1 cellular context compared by ENCODE assay signal in the genomic region with DNA sequence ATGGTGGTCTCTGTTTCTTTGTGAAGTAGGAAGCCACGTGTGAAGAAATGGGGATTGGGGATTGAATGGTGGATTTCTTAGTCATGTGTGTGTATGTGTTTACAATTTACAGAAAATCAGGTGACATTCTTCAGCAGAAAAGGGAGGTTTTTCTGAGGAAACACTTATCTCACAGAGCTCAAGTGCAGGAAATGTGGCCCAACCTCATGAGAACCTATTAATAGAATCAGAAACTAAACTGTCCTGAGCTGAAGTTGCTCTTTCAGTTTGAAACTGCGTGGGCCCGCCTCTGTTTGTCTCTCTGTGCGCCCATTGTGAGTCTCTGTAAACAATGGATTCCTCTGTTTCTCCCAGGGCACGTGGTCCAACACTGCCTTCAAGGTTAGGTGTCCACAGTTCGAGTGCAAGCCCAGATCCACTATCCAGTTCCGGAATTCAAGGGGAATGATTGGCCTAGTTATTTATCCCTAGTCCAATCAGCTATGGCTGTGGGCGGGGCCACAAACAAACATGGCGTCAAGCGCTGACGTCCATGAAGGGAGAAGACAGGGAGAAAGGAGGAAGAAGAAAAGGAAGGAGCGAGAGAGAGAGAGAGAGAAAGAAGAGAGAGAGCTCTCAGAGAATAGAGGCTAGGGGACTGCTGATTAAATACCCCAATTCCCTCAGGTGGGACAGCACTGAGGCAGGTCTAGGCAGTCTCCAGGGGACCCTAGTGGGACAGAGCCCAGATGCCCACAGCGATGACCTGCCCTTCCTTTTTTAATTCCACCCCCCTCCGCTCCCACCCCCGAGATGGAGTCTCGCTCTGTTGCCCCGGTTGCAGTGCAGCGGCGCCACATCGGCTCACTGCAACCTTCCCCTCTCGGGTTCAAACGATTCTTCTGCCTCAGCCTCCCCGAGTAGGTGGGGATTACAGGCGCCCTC.
TF ChIP-seq lines count a peak whose summit lies in the region.

No MANE protein-coding gene starts in this region.

TF ChIP-seq in GM23338, 12 proteins besides CTCF, POLR2A, EP300 and RAD21 (continued from another document):
- TF ChIP-seq, protein P1, sequence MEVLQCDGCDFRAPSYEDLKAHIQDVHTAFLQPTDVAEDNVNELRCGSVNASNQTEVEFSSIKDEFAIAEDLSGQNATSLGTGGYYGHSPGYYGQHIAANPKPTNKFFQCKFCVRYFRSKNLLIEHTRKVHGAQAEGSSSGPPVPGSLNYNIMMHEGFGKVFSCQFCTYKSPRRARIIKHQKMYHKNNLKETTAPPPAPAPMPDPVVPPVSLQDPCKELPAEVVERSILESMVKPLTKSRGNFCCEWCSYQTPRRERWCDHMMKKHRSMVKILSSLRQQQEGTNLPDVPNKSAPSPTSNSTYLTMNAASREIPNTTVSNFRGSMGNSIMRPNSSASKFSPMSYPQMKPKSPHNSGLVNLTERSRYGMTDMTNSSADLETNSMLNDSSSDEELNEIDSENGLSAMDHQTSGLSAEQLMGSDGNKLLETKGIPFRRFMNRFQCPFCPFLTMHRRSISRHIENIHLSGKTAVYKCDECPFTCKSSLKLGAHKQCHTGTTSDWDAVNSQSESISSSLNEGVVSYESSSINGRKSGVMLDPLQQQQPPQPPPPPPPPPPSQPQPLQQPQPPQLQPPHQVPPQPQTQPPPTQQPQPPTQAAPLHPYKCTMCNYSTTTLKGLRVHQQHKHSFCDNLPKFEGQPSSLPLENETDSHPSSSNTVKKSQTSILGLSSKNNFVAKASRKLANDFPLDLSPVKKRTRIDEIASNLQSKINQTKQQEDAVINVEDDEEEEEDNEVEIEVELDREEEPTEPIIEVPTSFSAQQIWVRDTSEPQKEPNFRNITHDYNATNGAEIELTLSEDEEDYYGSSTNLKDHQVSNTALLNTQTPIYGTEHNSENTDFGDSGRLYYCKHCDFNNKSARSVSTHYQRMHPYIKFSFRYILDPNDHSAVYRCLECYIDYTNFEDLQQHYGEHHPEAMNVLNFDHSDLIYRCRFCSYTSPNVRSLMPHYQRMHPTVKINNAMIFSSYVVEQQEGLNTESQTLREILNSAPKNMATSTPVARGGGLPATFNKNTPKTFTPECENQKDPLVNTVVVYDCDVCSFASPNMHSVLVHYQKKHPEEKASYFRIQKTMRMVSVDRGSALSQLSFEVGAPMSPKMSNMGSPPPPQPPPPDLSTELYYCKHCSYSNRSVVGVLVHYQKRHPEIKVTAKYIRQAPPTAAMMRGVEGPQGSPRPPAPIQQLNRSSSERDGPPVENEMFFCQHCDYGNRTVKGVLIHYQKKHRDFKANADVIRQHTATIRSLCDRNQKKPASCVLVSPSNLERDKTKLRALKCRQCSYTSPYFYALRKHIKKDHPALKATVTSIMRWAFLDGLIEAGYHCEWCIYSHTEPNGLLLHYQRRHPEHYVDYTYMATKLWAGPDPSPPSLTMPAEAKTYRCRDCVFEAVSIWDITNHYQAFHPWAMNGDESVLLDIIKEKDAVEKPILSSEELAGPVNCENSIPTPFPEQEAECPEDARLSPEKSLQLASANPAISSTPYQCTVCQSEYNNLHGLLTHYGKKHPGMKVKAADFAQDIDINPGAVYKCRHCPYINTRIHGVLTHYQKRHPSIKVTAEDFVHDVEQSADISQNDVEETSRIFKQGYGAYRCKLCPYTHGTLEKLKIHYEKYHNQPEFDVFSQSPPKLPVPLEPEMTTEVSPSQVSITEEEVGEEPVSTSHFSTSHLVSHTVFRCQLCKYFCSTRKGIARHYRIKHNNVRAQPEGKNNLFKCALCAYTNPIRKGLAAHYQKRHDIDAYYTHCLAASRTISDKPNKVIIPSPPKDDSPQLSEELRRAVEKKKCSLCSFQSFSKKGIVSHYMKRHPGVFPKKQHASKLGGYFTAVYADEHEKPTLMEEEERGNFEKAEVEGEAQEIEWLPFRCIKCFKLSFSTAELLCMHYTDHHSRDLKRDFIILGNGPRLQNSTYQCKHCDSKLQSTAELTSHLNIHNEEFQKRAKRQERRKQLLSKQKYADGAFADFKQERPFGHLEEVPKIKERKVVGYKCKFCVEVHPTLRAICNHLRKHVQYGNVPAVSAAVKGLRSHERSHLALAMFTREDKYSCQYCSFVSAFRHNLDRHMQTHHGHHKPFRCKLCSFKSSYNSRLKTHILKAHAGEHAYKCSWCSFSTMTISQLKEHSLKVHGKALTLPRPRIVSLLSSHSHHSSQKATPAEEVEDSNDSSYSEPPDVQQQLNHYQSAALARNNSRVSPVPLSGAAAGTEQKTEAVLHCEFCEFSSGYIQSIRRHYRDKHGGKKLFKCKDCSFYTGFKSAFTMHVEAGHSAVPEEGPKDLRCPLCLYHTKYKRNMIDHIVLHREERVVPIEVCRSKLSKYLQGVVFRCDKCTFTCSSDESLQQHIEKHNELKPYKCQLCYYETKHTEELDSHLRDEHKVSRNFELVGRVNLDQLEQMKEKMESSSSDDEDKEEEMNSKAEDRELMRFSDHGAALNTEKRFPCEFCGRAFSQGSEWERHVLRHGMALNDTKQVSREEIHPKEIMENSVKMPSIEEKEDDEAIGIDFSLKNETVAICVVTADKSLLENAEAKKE (CRISPR knock-in tag; IDR thresholded peaks at IDR 0.05): no peak
- no peak for TF ChIP-seq EZH2phosphoT487 (IDR thresholded peaks at IDR 0.05; ENCODE audit: unreplicated experiment)
- TF ChIP-seq, protein P2, sequence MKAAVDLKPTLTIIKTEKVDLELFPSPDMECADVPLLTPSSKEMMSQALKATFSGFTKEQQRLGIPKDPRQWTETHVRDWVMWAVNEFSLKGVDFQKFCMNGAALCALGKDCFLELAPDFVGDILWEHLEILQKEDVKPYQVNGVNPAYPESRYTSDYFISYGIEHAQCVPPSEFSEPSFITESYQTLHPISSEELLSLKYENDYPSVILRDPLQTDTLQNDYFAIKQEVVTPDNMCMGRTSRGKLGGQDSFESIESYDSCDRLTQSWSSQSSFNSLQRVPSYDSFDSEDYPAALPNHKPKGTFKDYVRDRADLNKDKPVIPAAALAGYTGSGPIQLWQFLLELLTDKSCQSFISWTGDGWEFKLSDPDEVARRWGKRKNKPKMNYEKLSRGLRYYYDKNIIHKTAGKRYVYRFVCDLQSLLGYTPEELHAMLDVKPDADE (IDR thresholded peaks at IDR 0.05): no peak
- no peak for TF ChIP-seq POLR2AphosphoS5 (IDR thresholded peaks at IDR 0.05; ENCODE audit: low read depth)
- TF ChIP-seq EZH2 (IDR thresholded peaks at IDR 0.05; ENCODE audit: low read depth, unreplicated experiment): no peak
- TF ChIP-seq ZNF114 (CRISPR knock-in tag; IDR thresholded peaks at IDR 0.05): no peak
TF ChIP-seq in GM23338: peak in this region for 0.
